In the genomic region with DNA sequence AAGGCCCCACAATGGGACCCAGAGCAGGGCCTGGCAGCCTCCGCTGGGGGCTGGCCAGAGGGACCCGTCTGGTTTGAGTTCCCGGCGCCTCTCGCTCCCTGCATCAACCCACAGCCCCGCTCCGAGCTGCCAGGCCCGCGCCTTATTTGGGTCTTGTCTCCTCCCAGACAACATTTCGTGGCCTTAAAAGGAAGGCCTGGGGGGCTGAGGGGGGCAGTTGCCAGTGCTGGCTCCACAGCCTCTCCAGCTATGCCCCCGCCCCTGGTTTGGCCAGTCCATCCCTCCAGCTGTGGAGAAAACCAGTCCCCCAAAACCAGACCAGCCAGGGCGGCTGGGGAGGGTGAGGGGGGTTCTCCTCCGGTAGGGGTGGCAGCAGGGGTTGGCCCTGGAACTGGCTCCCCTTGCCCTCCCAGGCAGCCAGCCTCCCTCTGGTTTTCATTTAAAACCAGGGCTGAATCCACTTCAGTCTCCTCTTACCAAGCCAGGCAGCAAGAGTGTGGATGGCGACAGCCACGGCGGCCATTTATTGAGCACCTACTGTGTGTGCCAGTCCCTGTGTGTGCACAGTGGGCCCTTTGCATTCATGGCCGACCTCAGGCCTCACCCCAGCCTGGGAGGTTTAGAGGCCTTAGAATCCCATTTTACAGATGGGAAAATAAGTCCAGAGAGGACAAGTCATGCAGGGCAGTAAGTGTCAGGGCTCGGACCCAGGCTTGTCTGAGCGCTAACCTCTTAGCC, we compare ENCODE assay signal across 1 cellular context.
TF ChIP-seq lines count a peak whose summit lies in the region.

No MANE protein-coding gene starts in this region.

TF ChIP-seq in GM12878, 131 proteins besides CTCF, POLR2A, EP300 and RAD21:
- TF ChIP-seq SIN3A (IDR thresholded peaks at IDR 0.05; ENCODE audit: low read depth, low read length) (no peak), DPF2 (IDR thresholded peaks at IDR 0.05) (0 out of 2 replicates have a peak, but pooled peaks have one; percentile 40)
